In genomic region chr12:39443704-39444234, GRCh38 we compare ENCODE assay signal across 8 cellular contexts. TPM values are rescaled to one million over a fixed set of nuclear protein-coding genes. Genes with fewer than 3 reads are reported as not detected.
DNase-seq lines count a peak whose midpoint lies in the region; TF ChIP-seq lines count a peak whose summit lies in the region.

No MANE protein-coding gene starts in this region.

- H3K79me2 ChIP-seq in PC-9 (ENCODE audit: low read depth), result peaks cover 34% of the 10 kb centered on the region

- H3K9me2 ChIP-seq in PC-9 (ENCODE audit: insufficient read depth), result no peaks in the 10 kb centered on the region

- in situ Hi-C loops in G401 (cut with HindIII; ENCODE audit: low sequenced_read_pairs), result no loop called here

- CTCF ChIA-PET in PC-9 (lab: Charles Lee), result interaction anchor here (0.6 kb wide), 1 partner anchor 11 kb away, joined by 11 read pairs; no protein-coding TSS in a partner anchor

- no peaks in the 10 kb centered on the region for H3K27me3 ChIP-seq in PC-9 (ENCODE audit: insufficient read depth, low read depth)

- H3K27ac ChIP-seq in PC-9, result peak overlapping the region; percentile 21; the same call in 1 of the 2 replicates

- H3K4me2 ChIP-seq in PC-9, result peak overlapping the region; percentile 84

- H3K4me3 ChIP-seq in PC-9, result peak overlapping the region; percentile 99; the same call in 1 of the 2 replicates
- H3K4me3 ChIP-seq in epithelial cell of esophagus (ENCODE audit: low read length), result peak overlapping the region; percentile 32

- peaks cover 26% of the 10 kb centered on the region for H3K4me1 Mint-ChIP-seq in nephron progenitor cell

- peak overlapping the region; percentile 82 for H2AFZ ChIP-seq in PC-9

- no peaks in the 10 kb centered on the region for H3K36me3 Mint-ChIP-seq in nephron progenitor cell (ENCODE audit: low read depth)

- no peak overlapping the region for H3K27ac Mint-ChIP-seq in nephron progenitor cell

- H3K36me3 ChIP-seq in PC-9 (ENCODE audit: low read depth), result no peaks in the 10 kb centered on the region

- peak; percentile 68 for DNase-seq in G401 (ENCODE audit: low spot score)
- no peak for DNase-seq in PC-9
- DNase-seq in epithelial cell of esophagus (ENCODE audit: low read depth), result no peak
- no peak for DNase-seq in nephron progenitor cell
- DNase-seq in UCSD-AML1 (lab: John Stamatoyannopoulos, UW; ENCODE audit: unreplicated experiment), result no peak
- DNase-seq in OCI-M1 (lab: John Stamatoyannopoulos, UW), result no peak
- no peak for DNase-seq in NK-92 (lab: John Stamatoyannopoulos, UW; ENCODE audit: unreplicated experiment)
- DNase-seq in A172 (ENCODE audit: low spot score), result no peak

- no peak for TF ChIP-seq CTCF in PC-9 (conservative IDR thresholded peaks at IDR 0.05)
- no peak for TF ChIP-seq CTCF in epithelial cell of esophagus (IDR thresholded peaks at IDR 0.05; ENCODE audit: insufficient read depth, low read depth, low read length, missing control alignments)
- no peak for TF ChIP-seq CTCF in nephron progenitor cell (IDR thresholded peaks at IDR 0.05)

- no peaks in the 10 kb centered on the region for H4K20me1 ChIP-seq in PC-9 (ENCODE audit: insufficient read depth)

- no peaks in the 10 kb centered on the region for H3K9me3 ChIP-seq in PC-9 (ENCODE audit: insufficient read depth, low read depth)

- BruUV-seq in PC-9 (replicated peaks; lab: Mats Ljungman, UMichigan), result no TSS peak

- peak overlapping the region; percentile 83 for H3K4me3 Mint-ChIP-seq in nephron progenitor cell

- H3K4me1 ChIP-seq in PC-9 (replicated peaks; ENCODE audit: insufficient read depth), result peaks cover 23% of the 10 kb centered on the region

- peaks cover 6% of the 10 kb centered on the region; the same call in 1 of the 2 replicates for H3F3A ChIP-seq in PC-9 (ENCODE audit: insufficient read depth, low read depth)

- POLR2A ChIA-PET in PC-9 (lab: Charles Lee; ENCODE audit: unreplicated experiment), result interaction anchor here (0.5 kb wide), 2 partner anchors 60 to 467 kb away, joined by 4 read pairs; no protein-coding TSS in a partner anchor

- intact Hi-C loops in PC-9 (cut with micrococcal nuclease; ENCODE audit: unreplicated experiment), result loop anchor here (5.0 to 10.0 kb wide), 3 partner anchors 66 to 141 kb away; no protein-coding TSS in a partner anchor

- H3K9me3 Mint-ChIP-seq in nephron progenitor cell, result no peaks in the 10 kb centered on the region

- H3K27me3 Mint-ChIP-seq in nephron progenitor cell (ENCODE audit: low read depth, poor library complexity), result peaks cover 3% of the 10 kb centered on the region

RNA-seq across cellular contexts. Expression of gene KIF21A, which starts 0.8 kb away (rescaled TPM):
- total RNA-seq in G401 (2014; rRNA removed; shearing (Covaris generic)), result 9.6 and 11.0 TPM in 2 replicates
- total RNA-seq in PC-9 (2021), result 12.1 and 13.6 TPM in 2 replicates
- 20.1 and 22.3 TPM in 2 replicates for total RNA-seq in A172 (2014; rRNA removed; shearing (Covaris generic))
